Comparison of ENCODE assay signal across 15 cellular contexts in the genomic region with DNA sequence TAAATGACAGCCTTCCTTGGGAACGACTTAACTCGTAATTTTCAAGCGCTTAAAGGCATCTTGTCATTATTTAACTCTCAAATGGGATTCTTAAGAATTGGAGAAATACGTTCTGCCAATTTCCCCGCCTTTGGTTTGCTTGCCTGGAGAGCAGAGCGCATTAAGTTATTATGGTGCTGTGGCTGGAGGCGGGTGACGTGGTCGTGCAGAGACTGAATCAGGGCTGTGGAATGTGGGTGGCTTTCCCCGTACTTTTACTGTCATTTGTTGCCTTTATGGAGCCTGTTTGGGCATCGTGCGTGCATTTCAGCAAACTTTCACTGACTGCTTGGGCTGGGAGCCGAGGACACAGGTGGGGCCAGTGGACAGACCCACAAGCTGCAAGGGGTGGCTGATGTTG.
DNase-seq lines count a peak whose midpoint lies in the region; ATAC-seq, FAIRE-seq and TF ChIP-seq lines count a peak whose summit lies in the region.
"Had no signal": no experiment of that assay in that cellular context is flagged by ENCODE, and none has a peak within 500 bp of the region (broad histone marks: within the 10 kb centered on the region; RNA-seq: fewer than 3 reads in every experiment).

No MANE protein-coding gene starts in this region.

- DNase-seq in GM23338 (ENCODE audit: low spot score), result no peak
- no peak for DNase-seq in RWPE2 (ENCODE audit: low spot score)
- DNase-seq in foreskin keratinocyte, result peak; percentile 37 to 63
- DNase-seq in stromal cell of bone marrow (ENCODE audit: low read depth), result peak; percentile 33
- DNase-seq in GM19239 (ENCODE audit: insufficient read length, low spot score), result no peak
- DNase-seq in MV-4-11 (lab: John Stamatoyannopoulos, UW), result no peak
- DNase-seq in T-helper 9 cell, result no peak
- DNase-seq: activated CD4-positive, alpha-beta T cell treated with anti-CD3 and anti-CD28 coated beads, Interleukin-2, amount 50 U/mL, for 1 hour; erythroblast; GOT3; NCI-H2081; SW 1271 had no signal

- H3K4me1 ChIP-seq in GM23338 (ENCODE audit: insufficient read depth), result no peaks in the 10 kb centered on the region
- peaks cover 4% of the 10 kb centered on the region for H3K4me1 ChIP-seq in RWPE2 (ENCODE audit: insufficient read depth, poor library complexity, severe bottlenecking)
- H3K4me1 ChIP-seq in foreskin keratinocyte, result peaks cover 4% of the 10 kb centered on the region

- no peak for TF ChIP-seq CTCF in GM23338 (conservative IDR thresholded peaks at IDR 0.05; ENCODE audit: low read depth in 2 of 2)
- TF ChIP-seq CTCF in RWPE2 (IDR thresholded peaks at IDR 0.05; ENCODE audit: poor library complexity, severe bottlenecking), result no peak
- TF ChIP-seq CTCF in foreskin keratinocyte (conservative IDR thresholded peaks at IDR 0.05), result no peak

- no peaks in the 10 kb centered on the region for H3K27me3 ChIP-seq in GM23338 (ENCODE audit: insufficient read depth)
- peaks cover 8% of the 10 kb centered on the region for H3K27me3 ChIP-seq in RWPE2 (ENCODE audit: insufficient read depth, poor library complexity, severe bottlenecking)
- H3K27me3 ChIP-seq in foreskin keratinocyte, result peaks cover 31% of the 10 kb centered on the region

- no peaks in the 10 kb centered on the region for H4K20me1 ChIP-seq in GM23338 (replicated peaks; ENCODE audit: insufficient read depth)

- H3K79me2 ChIP-seq in GM23338 (replicated peaks; ENCODE audit: insufficient read depth), result no peaks in the 10 kb centered on the region

- no peak overlapping the region for H3K4me3 Mint-ChIP-seq in GM23338

- H3K4me1 Mint-ChIP-seq in GM23338, result peaks cover 32% of the 10 kb centered on the region

- H3K4me2 ChIP-seq in GM23338, result no peak overlapping the region

- H3K36me3 ChIP-seq in GM23338 (ENCODE audit: insufficient read depth), result no peaks in the 10 kb centered on the region
- H3K36me3 ChIP-seq in RWPE2 (ENCODE audit: low read depth), result no peaks in the 10 kb centered on the region

- H3F3A ChIP-seq in GM23338 (replicated peaks; ENCODE audit: low read depth), result no peaks in the 10 kb centered on the region

- H3K36me3 Mint-ChIP-seq in GM23338 (ENCODE audit: low read depth), result no peaks in the 10 kb centered on the region

- H3K27ac Mint-ChIP-seq in GM23338, result peak overlapping the region; percentile 38; the same call in 1 of the 2 replicates
- H3K27ac Mint-ChIP-seq: activated T-helper 2 cell treated with anti-CD3 and anti-CD28 coated beads, Interferon-gamma antibody, Interleukin-2, Interleukin-4, amounts not matched to agents 10 μg/mL and 5 μg/mL and 100 μg/mL, durations not matched to agents 14 hours and 24 hours and 36 hours had no signal

- H2AFZ ChIP-seq in GM23338, result no peak overlapping the region

- no peak for FAIRE-seq in GM19239 (lab: Jason Lieb, UNC)
- FAIRE-seq: K562 had no signal

- ATAC-seq in GM23338 (no peak), RWPE2 (ENCODE audit: low read depth) (peak; percentile 83), foreskin keratinocyte (peak; percentile 82)
- ATAC-seq: K562, sciatic nerve had no signal

- peaks cover 14% of the 10 kb centered on the region for H3K27me3 Mint-ChIP-seq in GM23338 (ENCODE audit: insufficient read depth, low read depth, poor library complexity)

- H3K9me3 ChIP-seq in RWPE2 (ENCODE audit: severe bottlenecking), result no peaks in the 10 kb centered on the region

- H3K9me2 ChIP-seq in GM23338 (ENCODE audit: insufficient read depth), result no peaks in the 10 kb centered on the region

- no peaks in the 10 kb centered on the region for H3K9me3 Mint-ChIP-seq in GM23338
- H3K9me3 Mint-ChIP-seq: activated T-helper 2 cell treated with anti-CD3 and anti-CD28 coated beads, Interferon-gamma antibody, Interleukin-2, Interleukin-4, amounts not matched to agents 10 μg/mL and 5 μg/mL and 100 μg/mL, durations not matched to agents 14 hours and 24 hours and 36 hours had no signal

- H3K27ac ChIP-seq in GM23338 (ENCODE audit: low read depth), result no peak overlapping the region
- H3K27ac ChIP-seq in RWPE2 (ENCODE audit: poor library complexity, severe bottlenecking), result no peak overlapping the region
- no peak overlapping the region for H3K27ac ChIP-seq in foreskin keratinocyte

- H3K4me3 ChIP-seq in GM23338 (no peak overlapping the region), RWPE2 (ENCODE audit: severe bottlenecking) (no peak overlapping the region)
- H3K4me3 ChIP-seq: K562 had no signal

TF ChIP-seq in GM23338, 12 proteins besides CTCF, POLR2A, EP300 and RAD21 (continues in another document):
- TF ChIP-seq, protein P1, sequence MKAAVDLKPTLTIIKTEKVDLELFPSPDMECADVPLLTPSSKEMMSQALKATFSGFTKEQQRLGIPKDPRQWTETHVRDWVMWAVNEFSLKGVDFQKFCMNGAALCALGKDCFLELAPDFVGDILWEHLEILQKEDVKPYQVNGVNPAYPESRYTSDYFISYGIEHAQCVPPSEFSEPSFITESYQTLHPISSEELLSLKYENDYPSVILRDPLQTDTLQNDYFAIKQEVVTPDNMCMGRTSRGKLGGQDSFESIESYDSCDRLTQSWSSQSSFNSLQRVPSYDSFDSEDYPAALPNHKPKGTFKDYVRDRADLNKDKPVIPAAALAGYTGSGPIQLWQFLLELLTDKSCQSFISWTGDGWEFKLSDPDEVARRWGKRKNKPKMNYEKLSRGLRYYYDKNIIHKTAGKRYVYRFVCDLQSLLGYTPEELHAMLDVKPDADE (IDR thresholded peaks at IDR 0.05), result no peak
- TF ChIP-seq EZH2phosphoT487 (IDR thresholded peaks at IDR 0.05; ENCODE audit: unreplicated experiment) (no peak), NANOG (IDR thresholded peaks at IDR 0.05; ENCODE audit: borderline replicate concordance) (no peak), ZNF331 (CRISPR knock-in tag; IDR thresholded peaks at IDR 0.05; ENCODE audit: low read depth) (no peak), STAT1 (IDR thresholded peaks at IDR 0.05; ENCODE audit: unreplicated experiment) (no peak), EZH2 (IDR thresholded peaks at IDR 0.05; ENCODE audit: low read depth, unreplicated experiment) (no peak), ZNF114 (CRISPR knock-in tag; IDR thresholded peaks at IDR 0.05) (no peak), JUNB (IDR thresholded peaks at IDR 0.05; ENCODE audit: unreplicated experiment) (no peak), CREB1 (CRISPR knock-in tag; IDR thresholded peaks at IDR 0.05; ENCODE audit: low read depth) (no peak)
- TF ChIP-seq, protein P2, sequence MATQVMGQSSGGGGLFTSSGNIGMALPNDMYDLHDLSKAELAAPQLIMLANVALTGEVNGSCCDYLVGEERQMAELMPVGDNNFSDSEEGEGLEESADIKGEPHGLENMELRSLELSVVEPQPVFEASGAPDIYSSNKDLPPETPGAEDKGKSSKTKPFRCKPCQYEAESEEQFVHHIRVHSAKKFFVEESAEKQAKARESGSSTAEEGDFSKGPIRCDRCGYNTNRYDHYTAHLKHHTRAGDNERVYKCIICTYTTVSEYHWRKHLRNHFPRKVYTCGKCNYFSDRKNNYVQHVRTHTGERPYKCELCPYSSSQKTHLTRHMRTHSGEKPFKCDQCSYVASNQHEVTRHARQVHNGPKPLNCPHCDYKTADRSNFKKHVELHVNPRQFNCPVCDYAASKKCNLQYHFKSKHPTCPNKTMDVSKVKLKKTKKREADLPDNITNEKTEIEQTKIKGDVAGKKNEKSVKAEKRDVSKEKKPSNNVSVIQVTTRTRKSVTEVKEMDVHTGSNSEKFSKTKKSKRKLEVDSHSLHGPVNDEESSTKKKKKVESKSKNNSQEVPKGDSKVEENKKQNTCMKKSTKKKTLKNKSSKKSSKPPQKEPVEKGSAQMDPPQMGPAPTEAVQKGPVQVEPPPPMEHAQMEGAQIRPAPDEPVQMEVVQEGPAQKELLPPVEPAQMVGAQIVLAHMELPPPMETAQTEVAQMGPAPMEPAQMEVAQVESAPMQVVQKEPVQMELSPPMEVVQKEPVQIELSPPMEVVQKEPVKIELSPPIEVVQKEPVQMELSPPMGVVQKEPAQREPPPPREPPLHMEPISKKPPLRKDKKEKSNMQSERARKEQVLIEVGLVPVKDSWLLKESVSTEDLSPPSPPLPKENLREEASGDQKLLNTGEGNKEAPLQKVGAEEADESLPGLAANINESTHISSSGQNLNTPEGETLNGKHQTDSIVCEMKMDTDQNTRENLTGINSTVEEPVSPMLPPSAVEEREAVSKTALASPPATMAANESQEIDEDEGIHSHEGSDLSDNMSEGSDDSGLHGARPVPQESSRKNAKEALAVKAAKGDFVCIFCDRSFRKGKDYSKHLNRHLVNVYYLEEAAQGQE (IDR thresholded peaks at IDR 0.05; ENCODE audit: unreplicated experiment), result no peak

Comparison
In these comparisons a context has a peak if more than half of its experiments do, and no peak if none do; other contexts are left out.
1. DNase-seq: peak in foreskin keratinocyte (2 of 2) and stromal cell of bone marrow (single experiment); none in GM23338 (single experiment), RWPE2 (single experiment), GM19239 (single experiment), MV-4-11 (single experiment) and T-helper 9 cell (single experiment).